17 cellular contexts compared by ENCODE assay signal in genomic region chr12:116431677-116432300, GRCh38.
DNase-seq lines count a peak whose midpoint lies in the region; ATAC-seq and TF ChIP-seq lines count a peak whose summit lies in the region.
"Had no signal": no experiment of that assay in that cellular context is flagged by ENCODE, and none has a peak within 500 bp of the region (broad histone marks: within the 10 kb centered on the region; RNA-seq: fewer than 3 reads in every experiment).

No MANE protein-coding gene starts in this region.

- H2BK5ac ChIP-seq in trophoblast cell (ENCODE audit: low read depth, low read length, poor library complexity) = peak overlapping the region; percentile 73

- no peak overlapping the region for H3K9ac ChIP-seq in trophoblast cell (ENCODE audit: low read length)

- H3K14ac ChIP-seq in trophoblast cell (ENCODE audit: low read length) = peak overlapping the region; percentile 74

- H3K9me3 ChIP-seq in CD4-positive, CD25-positive, alpha-beta regulatory T cell (ENCODE audit: control insufficient read depth in 2 of 2, low read length in 2 of 2) = no peaks in the 10 kb centered on the region
- no peaks in the 10 kb centered on the region for H3K9me3 ChIP-seq in gastroesophageal sphincter
- no peaks in the 10 kb centered on the region for H3K9me3 ChIP-seq in trophoblast cell (ENCODE audit: insufficient read depth, low read depth, low read length)
- no peaks in the 10 kb centered on the region for H3K9me3 ChIP-seq in CD4-positive, alpha-beta T cell (ENCODE audit: control insufficient read depth, low read length)
- H3K9me3 ChIP-seq in Peyer's patch = no peaks in the 10 kb centered on the region
- H3K9me3 ChIP-seq: HAP-1, SJSA1 had no signal

- no peak for TF ChIP-seq EP300 in gastroesophageal sphincter (IDR thresholded peaks at IDR 0.05)

- H4K91ac ChIP-seq in trophoblast cell (ENCODE audit: low read depth, low read length) = peak overlapping the region; percentile 84

- H2AFZ ChIP-seq in trophoblast cell (ENCODE audit: insufficient read depth, low read length, poor library complexity) = no peak overlapping the region

- no peaks in the 10 kb centered on the region for H3K27me3 Mint-ChIP-seq in CD4-positive, CD25-positive, alpha-beta regulatory T cell
- no peaks in the 10 kb centered on the region for H3K27me3 Mint-ChIP-seq in CD4-positive, alpha-beta T cell
- H3K27me3 Mint-ChIP-seq in activated CD4-positive, alpha-beta memory T cell treated with anti-CD3 and anti-CD28 coated beads, Interleukin-2, amount 10 ng/mL, durations not matched to agents 7 days and 5 days = no peaks in the 10 kb centered on the region

- H3K4me3 ChIP-seq in CD4-positive, CD25-positive, alpha-beta regulatory T cell (ENCODE audit: low read depth, low read length) = no peak overlapping the region
- H3K4me3 ChIP-seq in gastroesophageal sphincter = no peak overlapping the region
- no peak overlapping the region for H3K4me3 ChIP-seq in trophoblast cell (ENCODE audit: low read depth, low read length)
- no peak overlapping the region for H3K4me3 ChIP-seq in Peyer's patch
- H3K4me3 ChIP-seq: HAP-1, SJSA1 had no signal

- WGBS in gastroesophageal sphincter (ENCODE audit: low coverage in 1 of 2), 2 donors = 85 to 87% methylated on average over 11 to 12 of the region's 13 CpGs
- WGBS in trophoblast cell (ENCODE audit: extremely low coverage, insufficient coverage, insufficient read length) = no CpG with 5 or more reads among the region's 13 CpGs

- peaks cover 0 to 3% (median 0%) of the 10 kb centered on the region in 4 donors for H3K4me1 Mint-ChIP-seq in CD4-positive, CD25-positive, alpha-beta regulatory T cell
- peaks cover 7% of the 10 kb centered on the region for H3K4me1 Mint-ChIP-seq in CD4-positive, alpha-beta T cell (ENCODE audit: low read depth)
- no peaks in the 10 kb centered on the region for H3K4me1 Mint-ChIP-seq in activated CD4-positive, alpha-beta memory T cell treated with anti-CD3 and anti-CD28 coated beads, Interleukin-2, amount 10 ng/mL, durations not matched to agents 7 days and 5 days

- peak overlapping the region; percentile 25 for H4K8ac ChIP-seq in trophoblast cell (ENCODE audit: low read depth, low read length)

- H2BK12ac ChIP-seq in trophoblast cell (ENCODE audit: low read length) = peak overlapping the region; percentile 91

- no peaks in the 10 kb centered on the region for H3K9me3 Mint-ChIP-seq in CD4-positive, CD25-positive, alpha-beta regulatory T cell
- no peaks in the 10 kb centered on the region for H3K9me3 Mint-ChIP-seq in CD4-positive, alpha-beta T cell
- H3K9me3 Mint-ChIP-seq in activated CD4-positive, alpha-beta memory T cell treated with anti-CD3 and anti-CD28 coated beads, Interleukin-2, amount 10 ng/mL, durations not matched to agents 7 days and 5 days = no peaks in the 10 kb centered on the region

- intact Hi-C loops in CD4-positive, alpha-beta T cell (cut with DNase I, micrococcal nuclease) = no loop called here

- CTCF ChIA-PET in RWPE1 (lab: Yijun Ruan, JAX) = no interaction called here
- CTCF ChIA-PET in CD4-positive, alpha-beta T cell (lab: Charles Lee) = no interaction called here
- CTCF ChIA-PET in activated CD4-positive, alpha-beta memory T cell treated with anti-CD3 and anti-CD28 coated beads, Interleukin-2, amount 10 ng/mL, durations not matched to agents 7 days and 5 days (lab: Charles Lee) = no interaction called here

- H3K27ac ChIP-seq in CD4-positive, CD25-positive, alpha-beta regulatory T cell (ENCODE audit: insufficient read depth, low read length, poor library complexity, severe bottlenecking) = no peak overlapping the region
- H3K27ac ChIP-seq in RWPE1 = peak overlapping the region; percentile 53
- peak overlapping the region in 3 of 4 donors; percentile 9 to 55 (median 34) for H3K27ac ChIP-seq in gastroesophageal sphincter
- peak overlapping the region; percentile 53 for H3K27ac ChIP-seq in trophoblast cell (ENCODE audit: low read depth, low read length)
- H3K27ac ChIP-seq in CD4-positive, alpha-beta T cell (ENCODE audit: low read depth, low read length) = no peak overlapping the region
- no peak overlapping the region for H3K27ac ChIP-seq in Peyer's patch
- H3K27ac ChIP-seq: SJSA1 had no signal

- no peak for ATAC-seq in CD4-positive, CD25-positive, alpha-beta regulatory T cell (ENCODE audit: low read depth in 2 of 2)
- ATAC-seq in gastroesophageal sphincter (no peak), omental fat pad (ENCODE audit: low FRiP score) (no peak)
- ATAC-seq in CD4-positive, alpha-beta T cell (ENCODE audit: poor library complexity) = no peak

- no peaks in the 10 kb centered on the region for H3K27me3 ChIP-seq in CD4-positive, CD25-positive, alpha-beta regulatory T cell (ENCODE audit: control insufficient read depth, insufficient read depth, low read length)
- H3K27me3 ChIP-seq in gastroesophageal sphincter (no peaks in the 10 kb centered on the region), trophoblast cell (ENCODE audit: insufficient read depth, low read length) (no peaks in the 10 kb centered on the region), Peyer's patch (no peaks in the 10 kb centered on the region)
- no peaks in the 10 kb centered on the region for H3K27me3 ChIP-seq in CD4-positive, alpha-beta T cell (ENCODE audit: control insufficient read depth, insufficient read depth, low read length)
- H3K27me3 ChIP-seq: SJSA1 had no signal

- peak overlapping the region; percentile 92 for H2BK120ac ChIP-seq in trophoblast cell (ENCODE audit: insufficient read depth, low read length, poor library complexity)

- H4K12ac ChIP-seq in trophoblast cell (ENCODE audit: low read depth, low read length) = no peak overlapping the region

- no peak overlapping the region for H3K4me3 Mint-ChIP-seq in CD4-positive, CD25-positive, alpha-beta regulatory T cell
- H3K4me3 Mint-ChIP-seq in CD4-positive, alpha-beta T cell = no peak overlapping the region
- H3K4me3 Mint-ChIP-seq in activated CD4-positive, alpha-beta memory T cell treated with anti-CD3 and anti-CD28 coated beads, Interleukin-2, amount 10 ng/mL, durations not matched to agents 7 days and 5 days = no peak overlapping the region

- H3K36me3 Mint-ChIP-seq in CD4-positive, CD25-positive, alpha-beta regulatory T cell = no peaks in the 10 kb centered on the region
- no peaks in the 10 kb centered on the region for H3K36me3 Mint-ChIP-seq in CD4-positive, alpha-beta T cell (ENCODE audit: low read depth)
- H3K36me3 Mint-ChIP-seq in activated CD4-positive, alpha-beta memory T cell treated with anti-CD3 and anti-CD28 coated beads, Interleukin-2, amount 10 ng/mL, durations not matched to agents 7 days and 5 days (ENCODE audit: low read depth) = no peaks in the 10 kb centered on the region

- peaks cover 2% of the 10 kb centered on the region for H3K79me2 ChIP-seq in trophoblast cell (ENCODE audit: control insufficient read depth, insufficient read depth, low read length, poor library complexity)

- no peak for DNase-seq in CD4-positive, CD25-positive, alpha-beta regulatory T cell
- no peak for DNase-seq in RWPE1 (ENCODE audit: low spot score)
- peak; percentile 45 to 66 for DNase-seq in trophoblast cell
- DNase-seq in CD4-positive, alpha-beta T cell = no peak
- no peak for DNase-seq in activated CD4-positive, alpha-beta memory T cell treated with anti-CD3 and anti-CD28 coated beads, Interleukin-2, amount 10 ng/mL, durations not matched to agents 7 days and 5 days
- DNase-seq in Peyer's patch = no peak
- DNase-seq in omental fat pad (ENCODE audit: low spot score) = no peak
- DNase-seq: C1 segment of cervical spinal cord, Calu3, DMS53, KBM-7, NCI-H1417 treated with DMSO at 0.1 percent for 48 hours, NCI-H1930, NCI-H69 had no signal

- no peaks in the 10 kb centered on the region for H3K36me3 ChIP-seq in CD4-positive, CD25-positive, alpha-beta regulatory T cell (ENCODE audit: control insufficient read depth, insufficient read depth, low read length)
- H3K36me3 ChIP-seq in gastroesophageal sphincter = no peaks in the 10 kb centered on the region
- no peaks in the 10 kb centered on the region for H3K36me3 ChIP-seq in trophoblast cell (ENCODE audit: control insufficient read depth in 1 of 2, insufficient read depth in 2 of 2, low read length in 2 of 2)
- H3K36me3 ChIP-seq in Peyer's patch = no peaks in the 10 kb centered on the region
- H3K36me3 ChIP-seq: HAP-1, SJSA1 had no signal

- H3K79me1 ChIP-seq in trophoblast cell (ENCODE audit: low read length) = peaks cover 39% of the 10 kb centered on the region

- no peaks in the 10 kb centered on the region for H3K4me1 ChIP-seq in CD4-positive, CD25-positive, alpha-beta regulatory T cell (ENCODE audit: control insufficient read depth, insufficient read depth, low read length, poor library complexity, severe bottlenecking)
- H3K4me1 ChIP-seq in gastroesophageal sphincter (peaks cover 4 to 34% (median 13%) of the 10 kb centered on the region in 3 donors), trophoblast cell (ENCODE audit: control insufficient read depth in 1 of 2, insufficient read depth in 2 of 2, low read length in 2 of 2) (peaks cover 25 to 31% of the 10 kb centered on the region in 2 experiments), Peyer's patch (peaks cover 0 to 23% (median 0%) of the 10 kb centered on the region in 4 donors)

- H3K4ac ChIP-seq in trophoblast cell (ENCODE audit: low read depth, low read length) = no peak overlapping the region

- peak overlapping the region; percentile 81 for H2AK5ac ChIP-seq in trophoblast cell (ENCODE audit: low read length)

- POLR2A ChIA-PET in RWPE1 (lab: Yijun Ruan, JAX; ENCODE audit: low non-redundant PET) = no interaction called here
- POLR2A ChIA-PET in CD4-positive, alpha-beta T cell (lab: Charles Lee) = no interaction called here
- POLR2A ChIA-PET in activated CD4-positive, alpha-beta memory T cell treated with anti-CD3 and anti-CD28 coated beads, Interleukin-2, amount 10 ng/mL, durations not matched to agents 7 days and 5 days (lab: Charles Lee) = no interaction called here

- no peak overlapping the region for H3K18ac ChIP-seq in trophoblast cell (ENCODE audit: low read length)

- peak overlapping the region in 2 of 3 donors; percentile 22 to 72 for H3K27ac Mint-ChIP-seq in CD4-positive, CD25-positive, alpha-beta regulatory T cell
- no peak overlapping the region for H3K27ac Mint-ChIP-seq in CD4-positive, alpha-beta T cell
- no peak overlapping the region for H3K27ac Mint-ChIP-seq in activated CD4-positive, alpha-beta memory T cell treated with anti-CD3 and anti-CD28 coated beads, Interleukin-2, amount 10 ng/mL, durations not matched to agents 7 days and 5 days

- no peak for TF ChIP-seq CTCF in RWPE1 (conservative IDR thresholded peaks at IDR 0.05; ENCODE audit: low read depth)
- no peak for TF ChIP-seq CTCF in gastroesophageal sphincter (IDR thresholded peaks at IDR 0.05)
- TF ChIP-seq CTCF in CD4-positive, alpha-beta T cell (IDR thresholded peaks at IDR 0.05) = no peak
- TF ChIP-seq CTCF in Peyer's patch (IDR thresholded peaks at IDR 0.05) = no peak
- no peak for TF ChIP-seq CTCF in omental fat pad (IDR thresholded peaks at IDR 0.05)

- H3K23ac ChIP-seq in trophoblast cell (ENCODE audit: low read length) = no peak overlapping the region

- TF ChIP-seq POLR2A in gastroesophageal sphincter (IDR thresholded peaks at IDR 0.05) = no peak
- TF ChIP-seq POLR2A in Peyer's patch (IDR thresholded peaks at IDR 0.05) = no peak

- H3K4me2 ChIP-seq in trophoblast cell (ENCODE audit: low read length) = no peak overlapping the region

Comparison
In these comparisons a context has a peak if more than half of its experiments do, and no peak if none do; other contexts are left out.
1. DNase-seq: peak in trophoblast cell (2 of 2); none in CD4-positive, CD25-positive, alpha-beta regulatory T cell (0 of 3), RWPE1 (single experiment), CD4-positive, alpha-beta T cell (0 of 10), activated CD4-positive, alpha-beta memory T cell treated with anti-CD3 and anti-CD28 coated beads, Interleukin-2, amount 10 ng/mL, durations not matched to agents 7 days and 5 days (single experiment), Peyer's patch (0 of 3) and omental fat pad (single experiment).
2. H3K27ac ChIP-seq: peak in RWPE1 (single experiment), gastroesophageal sphincter (3 of 4) and trophoblast cell (single experiment); none in CD4-positive, CD25-positive, alpha-beta regulatory T cell (single experiment), CD4-positive, alpha-beta T cell (single experiment) and Peyer's patch (0 of 4).
3. H3K27ac Mint-ChIP-seq: peak in CD4-positive, CD25-positive, alpha-beta regulatory T cell (2 of 3); none in CD4-positive, alpha-beta T cell (single experiment) and activated CD4-positive, alpha-beta memory T cell treated with anti-CD3 and anti-CD28 coated beads, Interleukin-2, amount 10 ng/mL, durations not matched to agents 7 days and 5 days (single experiment).